22 cellular contexts compared by ENCODE assay signal in the genomic region with DNA sequence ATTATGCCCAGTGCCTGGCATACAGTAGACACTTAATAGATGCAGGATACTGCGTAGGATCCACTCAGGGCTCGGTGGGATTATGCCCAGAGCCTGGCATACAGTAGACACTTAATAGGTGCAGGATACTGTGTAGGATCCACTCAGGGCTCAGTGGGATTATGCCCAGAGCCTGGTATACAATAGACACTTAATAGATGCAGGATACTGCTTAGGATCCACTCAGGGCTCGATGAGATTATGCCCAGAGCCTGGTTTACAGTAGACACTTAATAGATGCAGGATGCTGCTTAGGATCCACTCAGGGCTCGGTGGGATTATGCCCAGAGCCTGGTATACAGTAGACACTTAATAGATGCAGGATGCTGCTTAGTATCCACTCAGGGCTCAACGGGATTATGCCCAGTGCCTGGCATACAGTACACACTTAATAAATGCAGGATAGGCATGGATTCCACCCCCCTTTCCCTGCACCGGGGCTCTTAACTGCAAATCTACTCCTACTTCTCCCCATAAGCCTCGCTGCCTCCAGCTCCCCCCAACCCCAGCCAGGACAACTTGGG. TPM values are rescaled to one million over a fixed set of nuclear protein-coding genes. Genes with fewer than 3 reads are reported as not detected.
A peak's percentile ranks its signal among the peaks of the same experiment; 100 is the strongest.
DNase-seq lines count a peak whose midpoint lies in the region; ATAC-seq, FAIRE-seq and TF ChIP-seq lines count a peak whose summit lies in the region.
"Had no signal": no experiment of that assay in that cellular context is flagged by ENCODE, and none has a peak within 500 bp of the region (broad histone marks: within the 10 kb centered on the region; RNA-seq: fewer than 3 reads in every experiment).

No MANE protein-coding gene starts in this region.

- no peak for DNase-seq in HepG2 (ENCODE audit: low spot score)
- DNase-seq in right lobe of liver, result no peak
- DNase-seq in gastrocnemius medialis, result no peak
- no peak for DNase-seq in activated T-helper 2 cell treated with anti-CD3 and anti-CD28 coated beads, Interferon-gamma antibody, Interleukin-2, Interleukin-4, amounts not matched to agents 10 μg/mL and 5 μg/mL and 100 μg/mL, durations not matched to agents 14 hours and 24 hours and 36 hours (ENCODE audit: low spot score)
- DNase-seq in GM12892 (ENCODE audit: insufficient read length), result no peak
- no peak for DNase-seq in activated CD4-positive, alpha-beta T cell treated with anti-CD3 and anti-CD28 coated beads, Interleukin-2, amount 10 ng/mL, durations not matched to agents 24 days and 14 days
- no peak for DNase-seq in NCI-H510A (lab: John Stamatoyannopoulos, UW)
- DNase-seq: 8988T, BE2C, EL, KBM-7, NCI-H187, NCI-H2107, NCI-H226, NCI-H524 treated with DMSO at 0.1 percent for 48 hours, PC-3, RPMI8226 had no signal

- H3K4me2 ChIP-seq in HepG2 (ENCODE audit: low read depth, low read length), result no peak overlapping the region

- no peaks in the 10 kb centered on the region for H3K27me3 ChIP-seq in HepG2 (ENCODE audit: control insufficient read depth in 1 of 2, insufficient read depth in 2 of 2, low read length in 2 of 2)
- H3K27me3 ChIP-seq in right lobe of liver, result no peaks in the 10 kb centered on the region
- no peaks in the 10 kb centered on the region for H3K27me3 ChIP-seq in endocrine pancreas (ENCODE audit: control insufficient read depth, insufficient read depth, low read length)
- no peaks in the 10 kb centered on the region for H3K27me3 ChIP-seq in gastrocnemius medialis
- H3K27me3 ChIP-seq: BE2C had no signal

- no TSS peak for BruUV-seq in HepG2 (replicated peaks; lab: Mats Ljungman, UMichigan)

- 97% methylated on average over 6 of the region's 7 CpGs for WGBS in HepG2 (ENCODE audit: low lambda C conversion rate)
- 89% methylated on average over 3 of the region's 7 CpGs for WGBS in right lobe of liver (ENCODE audit: insufficient coverage, low coverage, low lambda C conversion rate, missing lambda C conversion rate)

- CTCF ChIA-PET in HepG2 (lab: Yijun Ruan, JAX; ENCODE audit: low intra/inter-chr PET ratio, low total read pairs), result no interaction called here

- TF ChIP-seq EP300 in HepG2 (IDR thresholded peaks at IDR 0.05; ENCODE audit: low read depth in 2 of 2, low read length in 2 of 2) (no peak), HepG2 (CRISPR knock-in tag; IDR thresholded peaks at IDR 0.05; ENCODE audit: borderline replicate concordance) (no peak)

- TF ChIP-seq CTCF in HepG2 (CRISPR knock-in tag; IDR thresholded peaks at IDR 0.05) (no peak), right lobe of liver (IDR thresholded peaks at IDR 0.05) (no peak), gastrocnemius medialis (IDR thresholded peaks at IDR 0.05 in 4 of 5, conservative IDR thresholded peaks at IDR 0.05 in 1 of 5) (no peak)

- in situ Hi-C loops in HepG2 (cut with HindIII; ENCODE audit: extremely low pct_ligation_motif_present, low pct_unique_long_range_greater_than_20kb), result no loop called here
- in situ Hi-C loops in gastrocnemius medialis (cut with MboI; ENCODE audit: low sequenced_read_pairs in 4 of 4), result no loop called here

- no peak for ATAC-seq in HepG2
- ATAC-seq in right lobe of liver, result no peak
- no peak for ATAC-seq in gastrocnemius medialis
- ATAC-seq: PC-3 had no signal

- peaks cover 18% of the 10 kb centered on the region for H3K4me1 ChIP-seq in HepG2 (ENCODE audit: insufficient read depth, low read length)
- peaks cover 0 to 33% (median 13%) of the 10 kb centered on the region in 4 donors for H3K4me1 ChIP-seq in right lobe of liver
- H3K4me1 ChIP-seq in endocrine pancreas (ENCODE audit: control insufficient read depth, insufficient read depth, low read length), result no peaks in the 10 kb centered on the region
- H3K4me1 ChIP-seq in gastrocnemius medialis, result peaks cover 24 to 34% of the 10 kb centered on the region in 2 donors

- no peaks in the 10 kb centered on the region for H3K36me3 Mint-ChIP-seq in activated T-helper 2 cell treated with anti-CD3 and anti-CD28 coated beads, Interferon-gamma antibody, Interleukin-2, Interleukin-4, amounts not matched to agents 10 μg/mL and 5 μg/mL and 100 μg/mL, durations not matched to agents 14 hours and 24 hours and 36 hours (ENCODE audit: low read depth)
- H3K36me3 Mint-ChIP-seq in activated CD4-positive, alpha-beta T cell treated with anti-CD3 and anti-CD28 coated beads, Interleukin-2, amount 10 ng/mL, durations not matched to agents 24 days and 14 days (ENCODE audit: low read depth), result no peaks in the 10 kb centered on the region

- no peak overlapping the region for H3K4me3 Mint-ChIP-seq in activated T-helper 2 cell treated with anti-CD3 and anti-CD28 coated beads, Interferon-gamma antibody, Interleukin-2, Interleukin-4, amounts not matched to agents 10 μg/mL and 5 μg/mL and 100 μg/mL, durations not matched to agents 14 hours and 24 hours and 36 hours (ENCODE audit: low read depth)
- no peak overlapping the region for H3K4me3 Mint-ChIP-seq in activated CD4-positive, alpha-beta T cell treated with anti-CD3 and anti-CD28 coated beads, Interleukin-2, amount 10 ng/mL, durations not matched to agents 24 days and 14 days
- H3K4me3 Mint-ChIP-seq: CD4-positive, alpha-beta memory T cell had no signal

- no peak overlapping the region for H2AFZ ChIP-seq in HepG2 (ENCODE audit: low read length)

- H3K36me3 ChIP-seq in HepG2 (replicated peaks in 1 of 2; ENCODE audit: control insufficient read depth in 1 of 2, insufficient read depth in 2 of 2, low read length in 2 of 2) (peaks cover 4 to 18% of the 10 kb centered on the region in 2 experiments; a peak in 4 of 5 replicates), right lobe of liver (peaks cover 0 to 63% (median 33%) of the 10 kb centered on the region in 4 donors), endocrine pancreas (ENCODE audit: control insufficient read depth, insufficient read depth, low read length) (peaks cover 5% of the 10 kb centered on the region), gastrocnemius medialis (peaks cover 0 to 50% of the 10 kb centered on the region in 2 donors)

- no peaks in the 10 kb centered on the region for H3K27me3 Mint-ChIP-seq in activated T-helper 2 cell treated with anti-CD3 and anti-CD28 coated beads, Interferon-gamma antibody, Interleukin-2, Interleukin-4, amounts not matched to agents 10 μg/mL and 5 μg/mL and 100 μg/mL, durations not matched to agents 14 hours and 24 hours and 36 hours (ENCODE audit: low read depth)
- no peaks in the 10 kb centered on the region for H3K27me3 Mint-ChIP-seq in activated CD4-positive, alpha-beta T cell treated with anti-CD3 and anti-CD28 coated beads, Interleukin-2, amount 10 ng/mL, durations not matched to agents 24 days and 14 days
- H3K27me3 Mint-ChIP-seq: CD4-positive, alpha-beta memory T cell had no signal

- H3K27ac ChIP-seq in HepG2 (ENCODE audit: extremely low read length, insufficient read depth, low read length) (no peak overlapping the region), right lobe of liver (no peak overlapping the region), gastrocnemius medialis (peak overlapping the region in 3 of 4 donors; percentile 88 to 91 (median 90))

- H3K4me1 Mint-ChIP-seq in activated T-helper 2 cell treated with anti-CD3 and anti-CD28 coated beads, Interferon-gamma antibody, Interleukin-2, Interleukin-4, amounts not matched to agents 10 μg/mL and 5 μg/mL and 100 μg/mL, durations not matched to agents 14 hours and 24 hours and 36 hours (ENCODE audit: low read depth), result peaks cover 1% of the 10 kb centered on the region
- no peaks in the 10 kb centered on the region for H3K4me1 Mint-ChIP-seq in activated CD4-positive, alpha-beta T cell treated with anti-CD3 and anti-CD28 coated beads, Interleukin-2, amount 10 ng/mL, durations not matched to agents 24 days and 14 days
- H3K4me1 Mint-ChIP-seq: CD4-positive, alpha-beta memory T cell had no signal

- H3K9ac ChIP-seq in HepG2 (ENCODE audit: insufficient read depth, low read depth, low read length) (no peak overlapping the region), endocrine pancreas (ENCODE audit: control insufficient read depth, insufficient read depth, low read length) (peak overlapping the region; percentile 19)

- intact Hi-C loops in HepG2 (cut with micrococcal nuclease; ENCODE audit: unreplicated experiment) (no loop called here), right lobe of liver (cut with DNase I) (no loop called here), gastrocnemius medialis (cut with DNase I; ENCODE audit: low total_unique reads) (no loop called here)
- intact Hi-C loops in activated T-helper 2 cell treated with anti-CD3 and anti-CD28 coated beads, Interferon-gamma antibody, Interleukin-2, Interleukin-4, amounts not matched to agents 10 μg/mL and 5 μg/mL and 100 μg/mL, durations not matched to agents 14 hours and 24 hours and 36 hours (cut with micrococcal nuclease), result no loop called here
- intact Hi-C loops in activated CD4-positive, alpha-beta T cell treated with anti-CD3 and anti-CD28 coated beads, Interleukin-2, amount 10 ng/mL, durations not matched to agents 24 days and 14 days (cut with micrococcal nuclease), result no loop called here

- H4K20me1 ChIP-seq in HepG2 (ENCODE audit: insufficient read depth, low read length), result 0 out of 2 replicates have a peak, but pooled peaks cover 2% of the 10 kb centered on the region

- H3K79me2 ChIP-seq in HepG2 (ENCODE audit: insufficient read depth, low read length), result no peaks in the 10 kb centered on the region

- H3K27ac Mint-ChIP-seq in activated T-helper 2 cell treated with anti-CD3 and anti-CD28 coated beads, Interferon-gamma antibody, Interleukin-2, Interleukin-4, amounts not matched to agents 10 μg/mL and 5 μg/mL and 100 μg/mL, durations not matched to agents 14 hours and 24 hours and 36 hours, result no peak overlapping the region
- H3K27ac Mint-ChIP-seq in activated CD4-positive, alpha-beta T cell treated with anti-CD3 and anti-CD28 coated beads, Interleukin-2, amount 10 ng/mL, durations not matched to agents 24 days and 14 days, result no peak overlapping the region
- H3K27ac Mint-ChIP-seq: CD4-positive, alpha-beta memory T cell had no signal

- TF ChIP-seq POLR2A in HepG2 (IDR thresholded peaks at IDR 0.05; ENCODE audit: insufficient read depth in 1 of 2, low read depth in 2 of 2, low read length in 2 of 2) (no peak), right lobe of liver (IDR thresholded peaks at IDR 0.05) (no peak), gastrocnemius medialis (IDR thresholded peaks at IDR 0.05) (no peak), GM12892 (IDR thresholded peaks at IDR 0.05; ENCODE audit: low read depth, low read length) (no peak)

- no peak for FAIRE-seq in HepG2 (lab: Jason Lieb, UNC)
- FAIRE-seq in GM12892 (lab: Jason Lieb, UNC), result no peak
- FAIRE-seq: GM12891, GM18507, H1 had no signal

- TF ChIP-seq RAD21 in HepG2 (CRISPR knock-in tag; IDR thresholded peaks at IDR 0.05), result no peak

- H3K9me3 Mint-ChIP-seq in activated T-helper 2 cell treated with anti-CD3 and anti-CD28 coated beads, Interferon-gamma antibody, Interleukin-2, Interleukin-4, amounts not matched to agents 10 μg/mL and 5 μg/mL and 100 μg/mL, durations not matched to agents 14 hours and 24 hours and 36 hours, result no peaks in the 10 kb centered on the region
- H3K9me3 Mint-ChIP-seq in activated CD4-positive, alpha-beta T cell treated with anti-CD3 and anti-CD28 coated beads, Interleukin-2, amount 10 ng/mL, durations not matched to agents 24 days and 14 days, result no peaks in the 10 kb centered on the region
- H3K9me3 Mint-ChIP-seq: CD4-positive, alpha-beta memory T cell had no signal

- H3K9me3 ChIP-seq in HepG2 (ENCODE audit: low read length), result no peaks in the 10 kb centered on the region
- no peaks in the 10 kb centered on the region for H3K9me3 ChIP-seq in right lobe of liver
- H3K9me3 ChIP-seq in endocrine pancreas (ENCODE audit: control insufficient read depth, low read length), result no peaks in the 10 kb centered on the region
- no peaks in the 10 kb centered on the region for H3K9me3 ChIP-seq in gastrocnemius medialis
- H3K9me3 ChIP-seq: BE2C had no signal

- POLR2A ChIA-PET in HepG2 (lab: Yijun Ruan, JAX), result no interaction called here

- H3K4me3 ChIP-seq in HepG2 (replicated peaks in 1 of 3; ENCODE audit: insufficient read depth in 1 of 3, low read depth in 2 of 3, low read length in 3 of 3), result no peak overlapping the region
- no peak overlapping the region for H3K4me3 ChIP-seq in right lobe of liver
- H3K4me3 ChIP-seq in endocrine pancreas (ENCODE audit: control insufficient read depth, insufficient read depth, low read length), result no peak overlapping the region
- no peak overlapping the region for H3K4me3 ChIP-seq in gastrocnemius medialis

RNA-seq across cellular contexts. Expression of a gene that starts 24.9 kb away (rescaled TPM):
- total RNA-seq in HepG2 (2016; rRNA removed; fragmentation: Illumina TruSeq; extraction: Trizol) (47.4 and 70.6 TPM in 2 replicates), right lobe of liver (10 to 100 TPM in 1 of 6 experiments, 1 to 10 TPM in 4, not detected in 1; 2.1 to 38.1 (median 6.6) TPM), gastrocnemius medialis (not detected)
- 29.6 and 43.2 TPM in 2 replicates for total RNA-seq in HepG2 (2016; cell fraction: cytosol; rRNA removed; fragmentation: Illumina TruSeq; extraction: Trizol; ENCODE audit: low read depth)
- total RNA-seq in HepG2 (2016; cell fraction: insoluble cytoplasmic fraction; rRNA removed; fragmentation: Illumina TruSeq; extraction: Trizol), result 47.9 and 76.1 TPM in 2 replicates
- 38.7 and 54.4 TPM in 2 replicates for total RNA-seq in HepG2 (2016; cell fraction: membrane; rRNA removed; fragmentation: Illumina TruSeq; extraction: Trizol)
- total RNA-seq in HepG2 (2016; cell fraction: nucleus; rRNA removed; fragmentation: Illumina TruSeq; extraction: Trizol), result 42.5 and 49.4 TPM in 2 replicates
- 9.0 and 11.2 TPM in 2 replicates for polyA plus RNA-seq in HepG2 (2011; rRNA removed)
- 9.6 and 9.7 TPM in 2 replicates for polyA plus RNA-seq in HepG2 (2011; cell fraction: cytosol; rRNA removed)
- polyA plus RNA-seq in HepG2 (2011; cell fraction: nucleus; rRNA removed), result 3.7 and 4.5 TPM in 2 replicates
- polyA plus RNA-seq in HepG2 (2012), result 11.7 and 27.5 TPM in 2 replicates
- polyA plus RNA-seq in HepG2 (2016; cell fraction: cytosol; fragmentation: Illumina TruSeq; extraction: Trizol; ENCODE audit: low read depth), result 59.2 and 77.1 TPM in 2 replicates
- polyA plus RNA-seq in HepG2 (2016; cell fraction: insoluble cytoplasmic fraction; fragmentation: Illumina TruSeq; extraction: Trizol; ENCODE audit: low read depth), result 77.8 and 93.1 TPM in 2 replicates
- 72.5 and 86.0 TPM in 2 replicates for polyA plus RNA-seq in HepG2 (2016; cell fraction: membrane; fragmentation: Illumina TruSeq; extraction: Trizol; ENCODE audit: low read depth)
- 132 and 146 TPM in 2 replicates for polyA plus RNA-seq in HepG2 (2016; cell fraction: nucleus; fragmentation: Illumina TruSeq; extraction: Trizol; ENCODE audit: insufficient read depth, low read depth)
- polyA minus RNA-seq in HepG2 (2011; rRNA and poly(A)+ RNA removed; ENCODE audit: low replicate concordance), result 0.51 and 3.8 TPM in 2 replicates
- 3.0 and 6.0 TPM in 2 replicates for polyA minus RNA-seq in HepG2 (2011; cell fraction: cytosol; rRNA and poly(A)+ RNA removed)
- polyA minus RNA-seq in HepG2 (2011; cell fraction: nucleus; rRNA and poly(A)+ RNA removed), result 0.64 and 1.4 TPM in 2 replicates
- 0.51 and 0.84 TPM in 2 replicates for total RNA-seq in activated T-helper 2 cell treated with anti-CD3 and anti-CD28 coated beads, Interferon-gamma antibody, Interleukin-2, Interleukin-4, amounts not matched to agents 10 μg/mL and 5 μg/mL and 100 μg/mL, durations not matched to agents 14 hours and 24 hours and 36 hours
- 1.1 TPM for polyA plus RNA-seq in GM12892 (2012; ENCODE audit: missing spikeins)
- total RNA-seq in activated CD4-positive, alpha-beta T cell treated with anti-CD3 and anti-CD28 coated beads, Interleukin-2, amount 10 ng/mL, durations not matched to agents 24 days and 14 days, result 0.33 TPM in 1 of 2 replicates, not detected in the other
- total RNA-seq: CD4-positive, alpha-beta memory T cell had no signal
- polyA plus RNA-seq: CD4-positive, alpha-beta memory T cell had no signal

RNA-seq across cellular contexts. Expression of a gene that starts 27.8 kb away (rescaled TPM):
- total RNA-seq in HepG2 (2016; rRNA removed; fragmentation: Illumina TruSeq; extraction: Trizol) (not detected in 2 replicates), right lobe of liver (not detected), gastrocnemius medialis (not detected)
- total RNA-seq in HepG2 (2016; cell fraction: cytosol; rRNA removed; fragmentation: Illumina TruSeq; extraction: Trizol; ENCODE audit: low read depth), result not detected in 2 replicates
- total RNA-seq in HepG2 (2016; cell fraction: insoluble cytoplasmic fraction; rRNA removed; fragmentation: Illumina TruSeq; extraction: Trizol), result not detected in 2 replicates
- not detected in 2 replicates for total RNA-seq in HepG2 (2016; cell fraction: membrane; rRNA removed; fragmentation: Illumina TruSeq; extraction: Trizol)
- not detected in 2 replicates for total RNA-seq in HepG2 (2016; cell fraction: nucleus; rRNA removed; fragmentation: Illumina TruSeq; extraction: Trizol)
- not detected in 2 replicates for polyA plus RNA-seq in HepG2 (2011; rRNA removed)
- not detected in 2 replicates for polyA plus RNA-seq in HepG2 (2011; cell fraction: cytosol; rRNA removed)
- polyA plus RNA-seq in HepG2 (2011; cell fraction: nucleus; rRNA removed), result not detected in 2 replicates
- polyA plus RNA-seq in HepG2 (2012), result not detected in 2 replicates
- polyA plus RNA-seq in HepG2 (2016; cell fraction: cytosol; fragmentation: Illumina TruSeq; extraction: Trizol; ENCODE audit: low read depth), result not detected in 2 replicates
- not detected in 2 replicates for polyA plus RNA-seq in HepG2 (2016; cell fraction: insoluble cytoplasmic fraction; fragmentation: Illumina TruSeq; extraction: Trizol; ENCODE audit: low read depth)
- polyA plus RNA-seq in HepG2 (2016; cell fraction: membrane; fragmentation: Illumina TruSeq; extraction: Trizol; ENCODE audit: low read depth), result not detected in 2 replicates
- not detected in 2 replicates for polyA plus RNA-seq in HepG2 (2016; cell fraction: nucleus; fragmentation: Illumina TruSeq; extraction: Trizol; ENCODE audit: insufficient read depth, low read depth)
- not detected in 2 replicates for polyA minus RNA-seq in HepG2 (2011; rRNA and poly(A)+ RNA removed; ENCODE audit: low replicate concordance)
- not detected in 2 replicates for polyA minus RNA-seq in HepG2 (2011; cell fraction: cytosol; rRNA and poly(A)+ RNA removed)
- polyA minus RNA-seq in HepG2 (2011; cell fraction: nucleus; rRNA and poly(A)+ RNA removed), result not detected in 2 replicates
- not detected in 2 replicates for total RNA-seq in activated T-helper 2 cell treated with anti-CD3 and anti-CD28 coated beads, Interferon-gamma antibody, Interleukin-2, Interleukin-4, amounts not matched to agents 10 μg/mL and 5 μg/mL and 100 μg/mL, durations not matched to agents 14 hours and 24 hours and 36 hours
- polyA plus RNA-seq in GM12892 (2012; ENCODE audit: missing spikeins), result not detected
- total RNA-seq in activated CD4-positive, alpha-beta T cell treated with anti-CD3 and anti-CD28 coated beads, Interleukin-2, amount 10 ng/mL, durations not matched to agents 24 days and 14 days, result not detected in 2 replicates
- total RNA-seq: CD4-positive, alpha-beta memory T cell; H1; PC-3 had no signal
- polyA plus RNA-seq: CD4-positive, alpha-beta memory T cell; H1 had no signal

RNA-seq across cellular contexts. Expression of a gene that starts 45.0 kb away (rescaled TPM):
- total RNA-seq in HepG2 (2016; rRNA removed; fragmentation: Illumina TruSeq; extraction: Trizol) (10.3 and 13.7 TPM in 2 replicates), right lobe of liver (10 to 100 TPM in 1 of 6 experiments, 1 to 10 TPM in 5; 3.7 to 16.7 (median 4.9) TPM), gastrocnemius medialis (10 to 100 TPM; 15.3 to 59.5 (median 42.8) TPM)
- total RNA-seq in HepG2 (2016; cell fraction: cytosol; rRNA removed; fragmentation: Illumina TruSeq; extraction: Trizol; ENCODE audit: low read depth), result 2.2 TPM in 2 replicates
- 10.1 and 13.2 TPM in 2 replicates for total RNA-seq in HepG2 (2016; cell fraction: insoluble cytoplasmic fraction; rRNA removed; fragmentation: Illumina TruSeq; extraction: Trizol)
- total RNA-seq in HepG2 (2016; cell fraction: membrane; rRNA removed; fragmentation: Illumina TruSeq; extraction: Trizol), result 5.2 and 7.2 TPM in 2 replicates
- 5.0 and 6.8 TPM in 2 replicates for total RNA-seq in HepG2 (2016; cell fraction: nucleus; rRNA removed; fragmentation: Illumina TruSeq; extraction: Trizol)
- polyA plus RNA-seq in HepG2 (2011; rRNA removed), result 3.5 and 4.8 TPM in 2 replicates
- 4.6 and 9.1 TPM in 2 replicates for polyA plus RNA-seq in HepG2 (2011; cell fraction: cytosol; rRNA removed)
- 7.4 and 8.4 TPM in 2 replicates for polyA plus RNA-seq in HepG2 (2011; cell fraction: nucleus; rRNA removed)
- 4.7 and 7.0 TPM in 2 replicates for polyA plus RNA-seq in HepG2 (2012)
- polyA plus RNA-seq in HepG2 (2016; cell fraction: cytosol; fragmentation: Illumina TruSeq; extraction: Trizol; ENCODE audit: low read depth), result 1.5 and 2.2 TPM in 2 replicates
- 12.2 and 13.2 TPM in 2 replicates for polyA plus RNA-seq in HepG2 (2016; cell fraction: insoluble cytoplasmic fraction; fragmentation: Illumina TruSeq; extraction: Trizol; ENCODE audit: low read depth)
- polyA plus RNA-seq in HepG2 (2016; cell fraction: membrane; fragmentation: Illumina TruSeq; extraction: Trizol; ENCODE audit: low read depth), result 3.7 and 4.3 TPM in 2 replicates
- polyA plus RNA-seq in HepG2 (2016; cell fraction: nucleus; fragmentation: Illumina TruSeq; extraction: Trizol; ENCODE audit: insufficient read depth, low read depth), result 10.0 and 11.0 TPM in 2 replicates
- 5.5 and 8.1 TPM in 2 replicates for polyA minus RNA-seq in HepG2 (2011; rRNA and poly(A)+ RNA removed; ENCODE audit: low replicate concordance)
- 4.5 and 6.8 TPM in 2 replicates for polyA minus RNA-seq in HepG2 (2011; cell fraction: cytosol; rRNA and poly(A)+ RNA removed)
- polyA minus RNA-seq in HepG2 (2011; cell fraction: nucleus; rRNA and poly(A)+ RNA removed), result 3.5 and 5.0 TPM in 2 replicates
- total RNA-seq in activated T-helper 2 cell treated with anti-CD3 and anti-CD28 coated beads, Interferon-gamma antibody, Interleukin-2, Interleukin-4, amounts not matched to agents 10 μg/mL and 5 μg/mL and 100 μg/mL, durations not matched to agents 14 hours and 24 hours and 36 hours, result 19.7 and 20.6 TPM in 2 replicates
- 3.7 TPM for polyA plus RNA-seq in GM12892 (2012; ENCODE audit: missing spikeins)
- 21.5 and 24.4 TPM in 2 replicates for total RNA-seq in activated CD4-positive, alpha-beta T cell treated with anti-CD3 and anti-CD28 coated beads, Interleukin-2, amount 10 ng/mL, durations not matched to agents 24 days and 14 days

RNA-seq across cellular contexts. Expression of a gene that starts 50.6 kb away (rescaled TPM):
- total RNA-seq in HepG2 (2016; rRNA removed; fragmentation: Illumina TruSeq; extraction: Trizol) (18.3 and 29.0 TPM in 2 replicates), right lobe of liver (10 to 100 TPM; 18.7 to 34.1 (median 23.8) TPM), gastrocnemius medialis (10 to 100 TPM; 15.9 to 32.0 (median 21.0) TPM)
- total RNA-seq in HepG2 (2016; cell fraction: cytosol; rRNA removed; fragmentation: Illumina TruSeq; extraction: Trizol; ENCODE audit: low read depth), result 7.3 and 8.3 TPM in 2 replicates
- total RNA-seq in HepG2 (2016; cell fraction: insoluble cytoplasmic fraction; rRNA removed; fragmentation: Illumina TruSeq; extraction: Trizol), result 14.2 and 28.7 TPM in 2 replicates
- 11.9 and 12.1 TPM in 2 replicates for total RNA-seq in HepG2 (2016; cell fraction: membrane; rRNA removed; fragmentation: Illumina TruSeq; extraction: Trizol)
- total RNA-seq in HepG2 (2016; cell fraction: nucleus; rRNA removed; fragmentation: Illumina TruSeq; extraction: Trizol), result 13.9 and 16.7 TPM in 2 replicates
- 30.8 and 39.2 TPM in 2 replicates for polyA plus RNA-seq in HepG2 (2011; rRNA removed)
- polyA plus RNA-seq in HepG2 (2011; cell fraction: cytosol; rRNA removed), result 14.2 and 18.0 TPM in 2 replicates
- polyA plus RNA-seq in HepG2 (2011; cell fraction: nucleus; rRNA removed), result 95.9 and 102 TPM in 2 replicates
- polyA plus RNA-seq in HepG2 (2012), result 24.3 and 37.8 TPM in 2 replicates
- 1.6 and 2.9 TPM in 2 replicates for polyA plus RNA-seq in HepG2 (2016; cell fraction: cytosol; fragmentation: Illumina TruSeq; extraction: Trizol; ENCODE audit: low read depth)
- 17.3 and 26.9 TPM in 2 replicates for polyA plus RNA-seq in HepG2 (2016; cell fraction: insoluble cytoplasmic fraction; fragmentation: Illumina TruSeq; extraction: Trizol; ENCODE audit: low read depth)
- 6.0 and 6.7 TPM in 2 replicates for polyA plus RNA-seq in HepG2 (2016; cell fraction: membrane; fragmentation: Illumina TruSeq; extraction: Trizol; ENCODE audit: low read depth)
- polyA plus RNA-seq in HepG2 (2016; cell fraction: nucleus; fragmentation: Illumina TruSeq; extraction: Trizol; ENCODE audit: insufficient read depth, low read depth), result 52.3 and 54.5 TPM in 2 replicates
- 18.4 and 43.6 TPM in 2 replicates for polyA minus RNA-seq in HepG2 (2011; rRNA and poly(A)+ RNA removed; ENCODE audit: low replicate concordance)
- polyA minus RNA-seq in HepG2 (2011; cell fraction: cytosol; rRNA and poly(A)+ RNA removed), result 15.1 and 16.5 TPM in 2 replicates
- polyA minus RNA-seq in HepG2 (2011; cell fraction: nucleus; rRNA and poly(A)+ RNA removed), result 17.9 and 24.6 TPM in 2 replicates
- total RNA-seq in activated T-helper 2 cell treated with anti-CD3 and anti-CD28 coated beads, Interferon-gamma antibody, Interleukin-2, Interleukin-4, amounts not matched to agents 10 μg/mL and 5 μg/mL and 100 μg/mL, durations not matched to agents 14 hours and 24 hours and 36 hours, result 44.3 and 49.2 TPM in 2 replicates
- 16.5 TPM for polyA plus RNA-seq in GM12892 (2012; ENCODE audit: missing spikeins)
- total RNA-seq in activated CD4-positive, alpha-beta T cell treated with anti-CD3 and anti-CD28 coated beads, Interleukin-2, amount 10 ng/mL, durations not matched to agents 24 days and 14 days, result 37.3 and 38.7 TPM in 2 replicates

Comparison
In these comparisons a context has a peak if more than half of its experiments do, and no peak if none do; other contexts are left out.
1. H3K27ac ChIP-seq: peak in gastrocnemius medialis (3 of 4); none in HepG2 (single experiment) and right lobe of liver (0 of 3).